ENCODE assay signal across 17 cellular contexts in the genomic region with DNA sequence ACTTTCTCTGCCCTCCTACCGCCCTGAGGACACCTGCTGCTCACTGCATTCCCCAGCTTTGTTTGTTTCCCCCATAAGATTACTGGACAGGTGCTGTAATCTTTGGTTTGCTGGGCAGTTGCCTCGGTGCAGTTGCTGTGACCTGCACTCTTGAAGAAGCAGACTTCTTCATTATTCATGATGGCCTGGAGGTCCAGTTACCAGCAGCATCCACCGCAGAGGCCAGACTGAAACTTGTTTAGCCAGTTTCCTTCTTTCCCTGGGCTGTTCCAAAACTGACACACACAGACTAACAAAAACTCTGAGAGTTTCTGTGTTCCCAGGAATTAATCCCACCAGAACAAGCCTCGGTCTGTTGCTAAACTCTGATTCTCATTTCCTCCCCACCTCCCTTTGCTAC.
DNase-seq lines count a peak whose midpoint lies in the region; ATAC-seq and TF ChIP-seq lines count a peak whose summit lies in the region.
"Had no signal": no experiment of that assay in that cellular context is flagged by ENCODE, and none has a peak within 500 bp of the region (broad histone marks: within the 10 kb centered on the region; RNA-seq: fewer than 3 reads in every experiment).

No MANE protein-coding gene starts in this region.

- H3K4me1 Mint-ChIP-seq in nephron (peaks cover 14% of the 10 kb centered on the region), endodermal cell (peaks cover 8% of the 10 kb centered on the region)
- H3K4me1 Mint-ChIP-seq: neural crest cell had no signal

- H3K4me1 ChIP-seq in endodermal cell (ENCODE audit: control insufficient read depth, insufficient read depth, low read length), result no peaks in the 10 kb centered on the region
- H3K4me1 ChIP-seq: right atrium auricular region had no signal

- WGBS in endodermal cell (ENCODE audit: insufficient coverage in 1 of 2, insufficient read length in 1 of 2), 2 experiments, result 78 to 82% methylated on average over 3 to 4 of the region's 4 CpGs

- H3K27me3 ChIP-seq in endodermal cell (ENCODE audit: control insufficient read depth, insufficient read depth, low read length, poor library complexity, severe bottlenecking), result no peaks in the 10 kb centered on the region
- H3K27me3 ChIP-seq: right atrium auricular region had no signal

- TF ChIP-seq CTCF in nephron (IDR thresholded peaks at IDR 0.05; ENCODE audit: unreplicated experiment in 3 of 3) (no peak), endodermal cell (conservative IDR thresholded peaks at IDR 0.05) (no peak)

- peak overlapping the region; percentile 14 for H3K27ac ChIP-seq in epithelial cell of prostate
- no peak overlapping the region for H3K27ac ChIP-seq in endodermal cell (ENCODE audit: low read depth, low read length)
- H3K27ac ChIP-seq: right atrium auricular region had no signal

- no peaks in the 10 kb centered on the region for H3K36me3 ChIP-seq in endodermal cell (ENCODE audit: control insufficient read depth, insufficient read depth, low read length)
- H3K36me3 ChIP-seq: right atrium auricular region had no signal

- H3K4me3 ChIP-seq in endodermal cell (ENCODE audit: low read length), result no peak overlapping the region
- H3K4me3 ChIP-seq: right atrium auricular region had no signal

- DNase-seq in COLO668 (lab: John Stamatoyannopoulos, UW; ENCODE audit: unreplicated experiment) (peak; percentile 19), NCI-H146 (lab: John Stamatoyannopoulos, UW) (peak; percentile 73), epithelial cell of prostate (ENCODE audit: low read depth, low spot score) (peak; percentile 79), SKM-1 (lab: John Stamatoyannopoulos, UW; ENCODE audit: unreplicated experiment) (no peak), GF-D8 (lab: John Stamatoyannopoulos, UW) (no peak), endodermal cell (no peak)
- DNase-seq: anterior cingulate cortex, DMS79 treated with DMSO at 0.1 percent for 48 hours, GOT3, NCI-H187, NCI-H774, T-helper 9 cell had no signal

- H3K27ac Mint-ChIP-seq in nephron (peak overlapping the region; percentile 94 to 99 (median 94)), endodermal cell (no peak overlapping the region)
- H3K27ac Mint-ChIP-seq: stimulated activated naive CD8-positive, alpha-beta T cell treated with anti-CD3 and anti-CD28 coated beads, Interleukin-15, Interleukin-2, amounts not matched to agents 100 ng/mL and 50 ng/mL, for 24 hours had no signal

- H3K27me3 Mint-ChIP-seq in nephron (ENCODE audit: low read depth), result no peaks in the 10 kb centered on the region
- H3K27me3 Mint-ChIP-seq in endodermal cell (ENCODE audit: insufficient read depth), result peaks cover 5% of the 10 kb centered on the region

- H3K9me3 Mint-ChIP-seq in nephron (peaks cover 12% of the 10 kb centered on the region), endodermal cell (peaks cover 22% of the 10 kb centered on the region)

- peak overlapping the region in 1 of 3 experiments; percentile 71 for H3K4me3 Mint-ChIP-seq in nephron
- H3K4me3 Mint-ChIP-seq in endodermal cell, result no peak overlapping the region
- H3K4me3 Mint-ChIP-seq: neural crest cell; stimulated activated naive CD8-positive, alpha-beta T cell treated with anti-CD3 and anti-CD28 coated beads, Interleukin-15, Interleukin-2, amounts not matched to agents 100 ng/mL and 50 ng/mL, for 24 hours had no signal

- H3K36me3 Mint-ChIP-seq in nephron (ENCODE audit: low read depth), result peaks cover 35% of the 10 kb centered on the region
- no peaks in the 10 kb centered on the region for H3K36me3 Mint-ChIP-seq in endodermal cell (ENCODE audit: low read depth)

- no peak overlapping the region for H3K9ac ChIP-seq in endodermal cell (ENCODE audit: extremely low read depth, low read length, poor library complexity, severe bottlenecking)

- ATAC-seq in HG02840 (IDR thresholded peaks at IDR 0.05; ENCODE audit: low FRiP score, unreplicated experiment), result no peak

- H3K9me3 ChIP-seq in endodermal cell (ENCODE audit: control insufficient read depth, low read length), result peaks cover 16% of the 10 kb centered on the region

Comparison
In these comparisons a context has a peak if more than half of its experiments do, and no peak if none do; other contexts are left out.
1. DNase-seq: peak in COLO668 (single experiment), NCI-H146 (single experiment) and epithelial cell of prostate (single experiment); none in SKM-1 (single experiment), GF-D8 (single experiment) and endodermal cell (single experiment).